8 cellular contexts compared by ENCODE assay signal in genomic region chr14:35331605-35332516, GRCh38. TPM values are rescaled to one million over a fixed set of nuclear protein-coding genes. Genes with fewer than 3 reads are reported as not detected.
DNase-seq lines count a peak whose midpoint lies in the region; ATAC-seq, FAIRE-seq and TF ChIP-seq lines count a peak whose summit lies in the region.

No MANE protein-coding gene starts in this region.

- no peaks in the 10 kb centered on the region for H3K27me3 Mint-ChIP-seq in CD4-positive, alpha-beta T cell

- no peak for TF ChIP-seq EP300 in H1 (IDR thresholded peaks at IDR 0.05; ENCODE audit: borderline replicate concordance in 1 of 2, low read depth in 2 of 2, low read length in 2 of 2)

- 0 out of 2 replicates have a peak overlapping the region, but pooled peaks have one; percentile 60 for H3K18ac ChIP-seq in H1 (ENCODE audit: extremely low read depth, low read length)

- H3K27ac Mint-ChIP-seq in CD4-positive, alpha-beta T cell, result peak overlapping the region; percentile 78

- H2BK15ac ChIP-seq in H1 (ENCODE audit: low read length), result peak overlapping the region; percentile 19; the same call in 1 of the 2 replicates

- H3K23me2 ChIP-seq in H1 (ENCODE audit: low read depth, low read length), result no peaks in the 10 kb centered on the region

- H3K23ac ChIP-seq in H1 (ENCODE audit: insufficient read length), result no peak overlapping the region

- WGBS in H1 (ENCODE audit: extremely low coverage in 1 of 2, insufficient coverage in 1 of 2, insufficient read length in 1 of 2, insufficient replicate concordance in 2 of 2, low coverage in 1 of 2, low lambda C conversion rate in 2 of 2, missing lambda C conversion rate in 1 of 2), 2 experiments, result 83% methylated on average over 19 of the region's 21 CpGs; no CpG with 5 or more reads in 1 of the 2 experiments
- 61 to 66% methylated on average over 21 of the region's 21 CpGs for WGBS in pancreas, 2 donors

- no peak overlapping the region for H3K4me3 Mint-ChIP-seq in CD4-positive, alpha-beta T cell

- intact Hi-C loops in CD4-positive, alpha-beta T cell (cut with DNase I, micrococcal nuclease), result no loop called here
- intact Hi-C loops in pancreas (cut with DNase I), result no loop called here

- H3K27me3 ChIP-seq in CD4-positive, alpha-beta T cell (ENCODE audit: control insufficient read depth, insufficient read depth, low read length), result no peaks in the 10 kb centered on the region
- H3K27me3 ChIP-seq in H1 (replicated peaks in 1 of 4; ENCODE audit: control insufficient read depth in 3 of 4, extremely low read depth in 1 of 4, insufficient read depth in 3 of 4, low read length in 3 of 4) (no peaks in the 10 kb centered on the region), pancreas (no peaks in the 10 kb centered on the region)

- H3K9ac ChIP-seq in H1 (replicated peaks in 1 of 4; ENCODE audit: extremely low read depth in 1 of 4, low read depth in 3 of 4, low read length in 3 of 4), result peak overlapping the region in 1 of 4 experiments; percentile 30; a peak in 1 of 7 replicates

- H4K5ac ChIP-seq in H1 (ENCODE audit: insufficient read length, low read depth, low read length), result peak overlapping the region; percentile 34

- H3K27ac ChIP-seq in CD4-positive, alpha-beta T cell (ENCODE audit: low read depth, low read length), result no peak overlapping the region
- no peak overlapping the region for H3K27ac ChIP-seq in H1 (ENCODE audit: low read depth, low read length)
- peak overlapping the region; percentile 45 to 74 (median 62) for H3K27ac ChIP-seq in pancreas

- no peak overlapping the region for H3K14ac ChIP-seq in H1 (ENCODE audit: insufficient read length)

- no peak overlapping the region for H2AK5ac ChIP-seq in H1 (ENCODE audit: low read depth, low read length)

- ATAC-seq in CD4-positive, alpha-beta T cell (ENCODE audit: poor library complexity), result no peak
- ATAC-seq in GM21381 (IDR thresholded peaks at IDR 0.05; ENCODE audit: unreplicated experiment) (peak; percentile 48), pancreas (peak; percentile 49 to 67 (median 59))

- no peak overlapping the region for H3K4ac ChIP-seq in H1 (replicated peaks; ENCODE audit: insufficient read length, low read depth, low read length)

- peaks cover 27% of the 10 kb centered on the region for H3K4me1 Mint-ChIP-seq in CD4-positive, alpha-beta T cell (ENCODE audit: low read depth)

- no peak overlapping the region for H2BK120ac ChIP-seq in H1 (replicated peaks; ENCODE audit: low read depth, low read length)

- H3K9me3 ChIP-seq in CD4-positive, alpha-beta T cell (ENCODE audit: control insufficient read depth, low read length), result no peaks in the 10 kb centered on the region
- H3K9me3 ChIP-seq in H1 (ENCODE audit: insufficient read depth in 2 of 2, low read depth in 1 of 2, low read length in 1 of 2) (no peaks in the 10 kb centered on the region), pancreas (no peaks in the 10 kb centered on the region)

- H2BK12ac ChIP-seq in H1 (ENCODE audit: low read depth, low read length), result no peak overlapping the region

- peak overlapping the region; percentile 60; the same call in 1 of the 2 replicates for H2AFZ ChIP-seq in H1 (ENCODE audit: low read length)

- no peak overlapping the region; a peak in 1 of 8 replicates for H3K4me3 ChIP-seq in H1 (ENCODE audit: extremely low read depth in 1 of 4, insufficient read depth in 2 of 4, low read depth in 3 of 4, low read length in 4 of 4)
- H3K4me3 ChIP-seq in pancreas, result no peak overlapping the region

- TF ChIP-seq RAD21 in H1 (IDR thresholded peaks at IDR 0.05 in 1 of 2, conservative IDR thresholded peaks at IDR 0.05 in 1 of 2; ENCODE audit: low read depth in 2 of 2, low read length in 2 of 2), result no peak

- H4K8ac ChIP-seq in H1 (ENCODE audit: extremely low read depth, insufficient read depth, low read length), result peak overlapping the region; percentile 87

- CTCF ChIA-PET in CD4-positive, alpha-beta T cell (lab: Charles Lee), result no interaction called here
- CTCF ChIA-PET in H1 (lab: Charles Lee; ENCODE audit: partially characterized antibody), result interaction anchor here (0.5 to 1.6 kb wide), 5 partner anchors 72 to 357 kb away, joined by 3 to 4 read pairs (median 3); no protein-coding TSS in a partner anchor

- no peak for TF ChIP-seq POLR2A in H1 (IDR thresholded peaks at IDR 0.05; ENCODE audit: control extremely low read depth in 1 of 2, low read depth in 2 of 2, low read length in 2 of 2)

- H3K9me3 Mint-ChIP-seq in CD4-positive, alpha-beta T cell, result no peaks in the 10 kb centered on the region

- H3K79me1 ChIP-seq in H1 (ENCODE audit: low read depth, low read length), result no peaks in the 10 kb centered on the region

- FAIRE-seq in H1 (lab: Jason Lieb, UNC) (no peak), pancreas (lab: Jason Lieb, UNC) (no peak)

- peak overlapping the region; percentile 25 for H4K91ac ChIP-seq in H1 (replicated peaks; ENCODE audit: insufficient read length, low read length)

- no peaks in the 10 kb centered on the region for H4K20me1 ChIP-seq in H1 (replicated peaks in 1 of 2; ENCODE audit: control insufficient read depth in 1 of 2, insufficient read depth in 2 of 2, low read length in 2 of 2)

- no peak overlapping the region for H2BK20ac ChIP-seq in H1 (ENCODE audit: low read length)

- H3K36me3 ChIP-seq in H1 (ENCODE audit: control insufficient read depth in 2 of 4, insufficient read depth in 4 of 4, low read length in 3 of 4) (no peaks in the 10 kb centered on the region), pancreas (no peaks in the 10 kb centered on the region)

- no peak for DNase-seq in CD4-positive, alpha-beta T cell
- peak; percentile 81 for DNase-seq in NCI-H510A (lab: John Stamatoyannopoulos, UW)
- DNase-seq in H1 (ENCODE audit: low read depth in 1 of 2, low spot score in 2 of 2), result peak in 1 of 2 experiments; percentile 50
- DNase-seq in pancreas, result peak in 5 of 6 donors; percentile 61 to 71 (median 62)
- DNase-seq in HuH-7.5 (ENCODE audit: low spot score), result no peak
- no peak for DNase-seq in T-helper 9 cell
- DNase-seq in NCI-H1105 treated with DMSO at 0.1 percent for 48 hours (lab: John Stamatoyannopoulos, UW), result no peak

- H3K36me3 Mint-ChIP-seq in CD4-positive, alpha-beta T cell (ENCODE audit: low read depth), result no peaks in the 10 kb centered on the region

- 0 out of 4 replicates have a peak overlapping the region, but pooled peaks of 1 of the 2 experiments have one; percentile 7 for H3K4me2 ChIP-seq in H1 (ENCODE audit: insufficient read depth in 1 of 2, low read depth in 2 of 2, low read length in 2 of 2)

- no peaks in the 10 kb centered on the region for H3K79me2 ChIP-seq in H1 (ENCODE audit: control insufficient read depth in 1 of 2, insufficient read depth in 2 of 2, low read length in 2 of 2)

- H3K4me1 ChIP-seq in H1 (replicated peaks in 1 of 4; ENCODE audit: control insufficient read depth in 3 of 4, insufficient read depth in 4 of 4, low read length in 3 of 4) (peaks cover 3 to 29% (median 21%) of the 10 kb centered on the region in 4 experiments), pancreas (peaks cover 21 to 39% (median 36%) of the 10 kb centered on the region in 3 donors)

- TF ChIP-seq CTCF in CD4-positive, alpha-beta T cell (IDR thresholded peaks at IDR 0.05), result no peak
- TF ChIP-seq CTCF in H1 (IDR thresholded peaks at IDR 0.05; ENCODE audit: control extremely low read depth in 1 of 3, insufficient read depth in 1 of 3, low read depth in 1 of 3, low read length in 3 of 3), result no peak
- no peak for TF ChIP-seq CTCF in pancreas (IDR thresholded peaks at IDR 0.05)

- POLR2A ChIA-PET in CD4-positive, alpha-beta T cell (lab: Charles Lee), result interaction anchor here (2.9 kb wide), 1 partner anchor 73 kb away, joined by 35 read pairs; the partner anchor contains the start of gene NFKBIA
- POLR2A ChIA-PET in H1 (lab: Charles Lee; ENCODE audit: partially characterized antibody), result interaction anchor here (1.3 kb wide), 1 partner anchor 73 kb away, joined by 5 read pairs; the partner anchor contains the start of gene NFKBIA

- no peak overlapping the region for H3K56ac ChIP-seq in H1 (replicated peaks; ENCODE audit: insufficient read length, low read depth, low read length)

- peak overlapping the region; percentile 24; the same call in 1 of the 2 replicates for H2BK5ac ChIP-seq in H1 (ENCODE audit: low read depth, low read length)

TF ChIP-seq in H1, 55 proteins besides CTCF, POLR2A, EP300 and RAD21:
- TF ChIP-seq CREB1 (IDR thresholded peaks at IDR 0.05) (0 out of 2 replicates have a peak, but pooled peaks have one; percentile 25), SP1 (IDR thresholded peaks at IDR 0.05; ENCODE audit: low read depth, low read length) (peak; percentile 55; the same call in 1 of the 2 replicates), ASH2L (IDR thresholded peaks at IDR 0.05; ENCODE audit: low read length) (peak; percentile 61), POLR2AphosphoS5 (IDR thresholded peaks at IDR 0.05; ENCODE audit: low read depth, low read length) (no peak)

RNA-seq across cellular contexts. Expression of gene PSMA6, which starts 39.7 kb away (rescaled TPM):
- 10 to 100 TPM; 80.8 TPM for total RNA-seq in CD4-positive, alpha-beta T cell
- 213 and 238 TPM in 2 replicates for total RNA-seq in H1 (2021; fragmentation: NEBNext Ultra II Directional; extraction: Animal tissue kit (Norgen Biotek cat#: 25700))
- 92.9 and 180 TPM in 2 replicates for polyA plus RNA-seq in H1 (2011; rRNA removed)
- polyA plus RNA-seq in H1 (2011; cell fraction: cytosol; rRNA removed), result 183 TPM
- polyA plus RNA-seq in H1 (2011; cell fraction: nucleus; rRNA removed), result 59.5 TPM
- 210 to 233 TPM (median 218 TPM) in 4 replicates for polyA plus RNA-seq in H1 (2012, experiment 1 of 2)
- polyA plus RNA-seq in H1 (2012, experiment 2 of 2), result 151 TPM
- 292 TPM for polyA plus RNA-seq in H1 (2013, experiment 1 of 2)
- polyA plus RNA-seq in H1 (2013, experiment 2 of 2), result 312 TPM
- 79.4 and 149 TPM in 2 replicates for polyA minus RNA-seq in H1 (2011; rRNA and poly(A)+ RNA removed)
- 56.1 TPM for polyA minus RNA-seq in H1 (2011; cell fraction: cytosol; rRNA and poly(A)+ RNA removed)
- 61.1 TPM for polyA minus RNA-seq in H1 (2011; cell fraction: nucleus; rRNA and poly(A)+ RNA removed)
- total RNA-seq in pancreas, result 10 to 100 TPM; 41.4 to 71.3 (median 58.4) TPM
- polyA plus RNA-seq in pancreas, result 10 to 100 TPM; 41.2 to 83.3 TPM

Comparison
In these comparisons a context has a peak if more than half of its experiments do, and no peak if none do; other contexts are left out.
1. DNase-seq: peak in NCI-H510A (single experiment) and pancreas (5 of 6); none in CD4-positive, alpha-beta T cell (0 of 10), HuH-7.5 (single experiment), T-helper 9 cell (single experiment) and NCI-H1105 treated with DMSO at 0.1 percent for 48 hours (single experiment).
2. H3K27ac ChIP-seq: peak in pancreas (4 of 4); none in CD4-positive, alpha-beta T cell (single experiment) and H1 (single experiment).